Comparison of ENCODE assay signal across 7 cellular contexts in genomic region chr15:72858205-72858604, GRCh38.
"Had no signal": no experiment of that assay in that cellular context is flagged by ENCODE, and none has a peak within 500 bp of the region (broad histone marks: within the 10 kb centered on the region; RNA-seq: fewer than 3 reads in every experiment).

No MANE protein-coding gene starts in this region.

- H2AFZ ChIP-seq: GM23338 had no signal

- FAIRE-seq: H1, H54, HepG2 had no signal

- H3K27ac ChIP-seq: HL-60 had no signal

- H3K4me2 ChIP-seq: GM23338 had no signal

- DNase-seq: H9, HCEC 1CT had no signal

- H3K4me3 ChIP-seq: GM23338 had no signal
